ENCODE assay signal across 15 cellular contexts in the genomic region with DNA sequence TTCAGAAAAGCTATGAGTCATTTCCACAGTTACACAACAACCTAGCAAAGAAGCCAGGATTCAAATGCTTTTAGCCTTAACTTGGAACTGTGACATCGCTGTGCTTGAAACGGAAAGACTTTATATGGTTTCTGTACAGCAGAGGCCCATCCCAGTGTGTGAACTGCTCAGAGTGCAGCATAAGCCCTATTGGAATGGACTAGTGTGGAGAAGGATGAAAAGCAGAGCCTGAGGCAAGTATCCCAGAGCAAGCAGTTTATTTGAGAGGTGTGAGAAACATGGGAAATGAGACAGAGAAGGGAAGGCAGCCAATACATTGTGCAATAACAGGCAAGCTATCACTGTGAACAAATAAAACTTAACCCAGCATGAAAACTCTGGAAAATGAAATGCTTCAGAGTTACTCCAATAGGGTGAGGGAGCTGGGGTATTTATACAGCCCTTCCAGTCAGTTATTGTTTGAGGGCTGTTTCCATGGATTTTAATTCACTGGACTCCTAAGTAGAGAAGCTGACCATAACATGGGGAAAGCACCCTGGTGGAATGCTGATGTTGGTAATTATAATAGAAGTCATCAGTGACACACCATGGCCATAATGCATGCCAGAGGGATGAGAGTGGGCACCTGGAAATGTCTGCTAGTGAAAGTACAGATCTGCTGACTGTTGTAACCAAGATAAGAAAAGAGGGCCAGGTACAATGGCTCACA.
DNase-seq lines count a peak whose midpoint lies in the region; ATAC-seq and TF ChIP-seq lines count a peak whose summit lies in the region.
"Had no signal": no experiment of that assay in that cellular context is flagged by ENCODE, and none has a peak within 500 bp of the region (broad histone marks: within the 10 kb centered on the region; RNA-seq: fewer than 3 reads in every experiment).

No MANE protein-coding gene starts in this region.

- H3K27me3 ChIP-seq in adipocyte (replicated peaks; ENCODE audit: control insufficient read depth, insufficient read depth, low read length) (no peaks in the 10 kb centered on the region), hepatocyte (no peaks in the 10 kb centered on the region)
- H3K27me3 ChIP-seq: Peyer's patch had no signal

- H4K20me1 ChIP-seq in hepatocyte (ENCODE audit: insufficient read depth, poor library complexity, severe bottlenecking), result no peaks in the 10 kb centered on the region

- 65% methylated on average over 2 of the region's 2 CpGs for WGBS in hepatocyte (ENCODE audit: low lambda C conversion rate, missing lambda C conversion rate)

- no peak for ATAC-seq in HG03139 (IDR thresholded peaks at IDR 0.05; ENCODE audit: unreplicated experiment)

- DNase-seq in SIG-M5 treated with dmso at 0.1 percent for 504 hours (lab: John Stamatoyannopoulos, UW; ENCODE audit: unreplicated experiment), result peak; percentile 27
- no peak for DNase-seq in SIG-M5 (lab: John Stamatoyannopoulos, UW)
- peak; percentile 8 for DNase-seq in adipocyte (ENCODE audit: low read depth)
- DNase-seq in hepatocyte (ENCODE audit: low spot score), result peak; percentile 55
- DNase-seq in NCI-H1930 (lab: John Stamatoyannopoulos, UW), result no peak
- no peak for DNase-seq in NCI-H748 treated with DMSO at 0.1 percent for 48 hours (lab: John Stamatoyannopoulos, UW)
- no peak for DNase-seq in NCI-H2227 treated with DMSO at 0.1 percent for 48 hours (lab: John Stamatoyannopoulos, UW)
- DNase-seq: activated CD4-positive, alpha-beta memory T cell treated with anti-CD3 and anti-CD28 coated beads for 36 hours; activated effector memory CD4-positive, alpha-beta T cell treated with anti-CD3 and anti-CD28 coated beads, Interleukin-2, amount 50 U/mL, for 16 hours; hypothalamus; NCI-H1092 treated with DMSO at 0.1 percent for 48 hours; NCI-H446; Peyer's patch had no signal

- H3K27ac ChIP-seq in hepatocyte, result peak overlapping the region; percentile 47
- H3K27ac ChIP-seq: 22Rv1, Peyer's patch had no signal

- H3K4me3 ChIP-seq in adipocyte (ENCODE audit: low read length) (no peak overlapping the region), hepatocyte (no peak overlapping the region)
- H3K4me3 ChIP-seq: Peyer's patch had no signal

- no peak overlapping the region for H3K9ac ChIP-seq in adipocyte (ENCODE audit: low read length)

- H2AFZ ChIP-seq in hepatocyte, result no peak overlapping the region

- no peaks in the 10 kb centered on the region for H3K79me2 ChIP-seq in hepatocyte

- no peak overlapping the region for H3K4me2 ChIP-seq in hepatocyte

- H3K36me3 ChIP-seq in adipocyte (ENCODE audit: control insufficient read depth, insufficient read depth, low read length, severe bottlenecking), result no peaks in the 10 kb centered on the region
- no peaks in the 10 kb centered on the region for H3K36me3 ChIP-seq in hepatocyte (replicated peaks; ENCODE audit: insufficient read depth, low read depth)
- H3K36me3 ChIP-seq: Peyer's patch had no signal

- H3K9me2 ChIP-seq in hepatocyte (replicated peaks; ENCODE audit: insufficient read depth), result no peaks in the 10 kb centered on the region

- TF ChIP-seq CTCF in hepatocyte (IDR thresholded peaks at IDR 0.05; ENCODE audit: poor library complexity), result no peak

- peaks cover 11% of the 10 kb centered on the region for H3K9me3 ChIP-seq in adipocyte (ENCODE audit: control insufficient read depth, low read length)
- H3K9me3 ChIP-seq in hepatocyte (ENCODE audit: low read depth), result no peaks in the 10 kb centered on the region
- H3K9me3 ChIP-seq: Peyer's patch had no signal

- H3K4me1 ChIP-seq in adipocyte (ENCODE audit: control insufficient read depth, insufficient read depth, low read length), result no peaks in the 10 kb centered on the region
- H3K4me1 ChIP-seq in hepatocyte (ENCODE audit: insufficient read depth), result no peaks in the 10 kb centered on the region
- H3K4me1 ChIP-seq: Peyer's patch had no signal

Comparison
In these comparisons a context has a peak if more than half of its experiments do, and no peak if none do; other contexts are left out.
1. DNase-seq: peak in SIG-M5 treated with dmso at 0.1 percent for 504 hours (single experiment), adipocyte (single experiment) and hepatocyte (single experiment); none in SIG-M5 (single experiment), NCI-H1930 (0 of 2), NCI-H748 treated with DMSO at 0.1 percent for 48 hours (single experiment) and NCI-H2227 treated with DMSO at 0.1 percent for 48 hours (single experiment).